Comparison of ENCODE assay signal across 1 cellular context in genomic region chr22:21837184-21837979, GRCh38.
A peak's percentile ranks its signal among the peaks of the same experiment; 100 is the strongest.
TF ChIP-seq lines count a peak whose summit lies in the region.

No MANE protein-coding gene starts in this region.

TF ChIP-seq in SK-N-SH, 30 proteins besides CTCF, POLR2A, EP300 and RAD21 (continued from another document):
- no peak for TF ChIP-seq ZBTB33 (IDR thresholded peaks at IDR 0.05; ENCODE audit: borderline replicate concordance, low read depth)
- peak; percentile 62; the same call in 1 of the 2 replicates for TF ChIP-seq TEAD4 (IDR thresholded peaks at IDR 0.05; ENCODE audit: borderline replicate concordance, insufficient read depth)
- TF ChIP-seq MXI1 (IDR thresholded peaks at IDR 0.05; ENCODE audit: low read depth, low read length) = no peak
- no peak for TF ChIP-seq NRF1 (IDR thresholded peaks at IDR 0.05; ENCODE audit: low read depth, low read length)
